ENCODE assay signal across 22 cellular contexts in genomic region chr13:80742027-80742426, GRCh38.
A peak's percentile ranks its signal among the peaks of the same experiment; 100 is the strongest.
DNase-seq lines count a peak whose midpoint lies in the region; TF ChIP-seq lines count a peak whose summit lies in the region.
"Had no signal": no experiment of that assay in that cellular context is flagged by ENCODE, and none has a peak within 500 bp of the region (broad histone marks: within the 10 kb centered on the region; RNA-seq: fewer than 3 reads in every experiment).

No MANE protein-coding gene starts in this region.

- no peak for TF ChIP-seq POLR2A in ovary (IDR thresholded peaks at IDR 0.05)

- H3K4me1 ChIP-seq in SJCRH30 (peaks cover 5% of the 10 kb centered on the region), ovary (ENCODE audit: insufficient read depth) (no peaks in the 10 kb centered on the region)
- H3K4me1 ChIP-seq: BE2C, foreskin keratinocyte, right atrium auricular region had no signal

- WGBS in ovary, 3 donors = 26 to 55% (median 50%) methylated on average over 1 of the region's 1 CpG

- TF ChIP-seq EP300 in ovary (IDR thresholded peaks at IDR 0.05) = no peak

- no peaks in the 10 kb centered on the region for H3K36me3 ChIP-seq in SJCRH30
- H3K36me3 ChIP-seq in ovary = no peaks in the 10 kb centered on the region
- H3K36me3 ChIP-seq: BE2C, right atrium auricular region had no signal

- peak overlapping the region; percentile 19; the same call in 1 of the 2 replicates for H3K27ac ChIP-seq in SJCRH30
- no peak overlapping the region for H3K27ac ChIP-seq in ovary
- H3K27ac ChIP-seq: epithelial cell of prostate, foreskin keratinocyte, right atrium auricular region, SK-N-MC had no signal

- H3K9me3 ChIP-seq in SJCRH30 (replicated peaks) (no peaks in the 10 kb centered on the region), ovary (no peaks in the 10 kb centered on the region)
- H3K9me3 ChIP-seq: BE2C had no signal

- no peak for TF ChIP-seq CTCF in ovary (IDR thresholded peaks at IDR 0.05)

- no peak overlapping the region for H3K4me3 ChIP-seq in SJCRH30
- H3K4me3 ChIP-seq in ovary = no peak overlapping the region
- H3K4me3 ChIP-seq: right atrium auricular region, SK-N-MC had no signal

- intact Hi-C loops in ovary (cut with DNase I) = no loop called here

- peak; percentile 29 for DNase-seq in DMS153 (lab: John Stamatoyannopoulos, UW)
- DNase-seq in DMS153 treated with DMSO at 0.1 percent for 48 hours (lab: John Stamatoyannopoulos, UW; ENCODE audit: unreplicated experiment) = no peak
- peak; percentile 38 for DNase-seq in NCI-H1694 (lab: John Stamatoyannopoulos, UW)
- DNase-seq in SJCRH30 = peak in 1 of 2 experiments; percentile 36
- DNase-seq in left kidney (ENCODE audit: low read depth, low spot score) = peak; percentile 31
- DNase-seq in ovary = no peak
- DNase-seq in occipital lobe (lab: John Stamatoyannopoulos, UW) = no peak
- no peak for DNase-seq in hypothalamus (lab: John Stamatoyannopoulos, UW)
- DNase-seq: 8988T; activated B cell treated with CpG ODN at 0.5 μM for 24 hours; activated CD8-positive, alpha-beta T cell treated with anti-CD3 and anti-CD28 coated beads for 36 hours; amniotic stem cell; BE2C; foreskin keratinocyte; HFFc6; kidney glomerular epithelial cell; NCI-H187; NCI-H446; stimulated activated CD8-positive, alpha-beta memory T cell treated with anti-CD3 and anti-CD28 coated beads, Interleukin-4, amount 100 ng/mL, for 48 hours had no signal

- H3K27me3 ChIP-seq in SJCRH30 (no peaks in the 10 kb centered on the region), ovary (no peaks in the 10 kb centered on the region)
- H3K27me3 ChIP-seq: BE2C, foreskin keratinocyte, right atrium auricular region had no signal

Comparison
In these comparisons a context has a peak if more than half of its experiments do, and no peak if none do; other contexts are left out.
1. DNase-seq: peak in DMS153 (single experiment), NCI-H1694 (single experiment) and left kidney (single experiment); none in DMS153 treated with DMSO at 0.1 percent for 48 hours (single experiment), ovary (0 of 5), occipital lobe (single experiment) and hypothalamus (0 of 51).